8 cellular contexts compared by ENCODE assay signal in genomic region chr12:57754411-57755193, GRCh38. TPM values are rescaled to one million over a fixed set of nuclear protein-coding genes. Genes with fewer than 3 reads are reported as not detected.
DNase-seq lines count a peak whose midpoint lies in the region; ATAC-seq, FAIRE-seq and TF ChIP-seq lines count a peak whose summit lies in the region.

Gene MARCHF9 (plus strand): TSS chr12:57755103. CDS start chr12:57755529, 426 bp downstream.

- ATAC-seq in GM12878, result peak; percentile 56
- no peak for ATAC-seq in HG03520 (IDR thresholded peaks at IDR 0.05; ENCODE audit: unreplicated experiment)

- SMC1A ChIA-PET in GM12878 (lab: Charles Lee; ENCODE audit: uncharacterized antibody, unreplicated experiment), result interaction anchor here (1.4 kb wide), 1 partner anchor 13 kb away, joined by 5 read pairs; no protein-coding TSS in a partner anchor

- H3K36me3 ChIP-seq in ES-I3 (ENCODE audit: insufficient read depth, low read length) (peaks cover under 1% of the 10 kb centered on the region; the same call in 1 of the 2 replicates), GM12878 (ENCODE audit: control insufficient read depth in 2 of 2, insufficient read depth in 2 of 2, low read length in 1 of 2) (peaks cover 0 to 5% of the 10 kb centered on the region in 2 experiments; a peak in 2 of 4 replicates)

- H2AFZ ChIP-seq in GM12878 (ENCODE audit: control insufficient read depth, low read depth, low read length), result peak within 1 kb of the TSS; percentile 42

- intact Hi-C loops in GM12878 (cut with micrococcal nuclease; ENCODE audit: unreplicated experiment), result loop anchor here (5.0 to 10.0 kb wide), 2 partner anchors 78 to 280 kb away; partner anchors contain the start of gene ARHGAP9

- no peak for TF ChIP-seq EP300 in GM12878 (IDR thresholded peaks at IDR 0.05; ENCODE audit: borderline replicate concordance in 1 of 2, control insufficient read depth in 1 of 2, low read depth in 2 of 2, low read length in 2 of 2)

- TF ChIP-seq RAD21 in GM12878 (IDR thresholded peaks at IDR 0.05; ENCODE audit: insufficient read depth, low read depth, low read length), result no peak

- peak within 1 kb of the TSS; percentile 61 for H3K4me2 ChIP-seq in GM12878 (ENCODE audit: control insufficient read depth, insufficient read depth)

- TF ChIP-seq CTCF in HFFc6 (IDR thresholded peaks at IDR 0.05), result no peak
- no peak for TF ChIP-seq CTCF in GM12878 (IDR thresholded peaks at IDR 0.05 in 2 of 3, conservative IDR thresholded peaks at IDR 0.05 in 1 of 3; ENCODE audit: control insufficient read depth in 2 of 3, extremely low read depth in 1 of 3, insufficient read depth in 1 of 3, low read depth in 3 of 3, low read length in 3 of 3)

- H4K20me1 ChIP-seq in GM12878 (ENCODE audit: control insufficient read depth, insufficient read depth), result no peaks in the 10 kb centered on the region; the same call in 1 of the 2 replicates

- BruUV-seq in GM12878 (replicated peaks; lab: Mats Ljungman, UMichigan), result no TSS peak

- H3K4me1 Mint-ChIP-seq in HFFc6 (ENCODE audit: low read depth), result peaks cover 37% of the 10 kb centered on the region

- no peaks in the 10 kb centered on the region; the same call in 1 of the 2 replicates for H3K9me3 ChIP-seq in ES-I3 (ENCODE audit: control insufficient read depth, insufficient read depth, low read length)
- no peaks in the 10 kb centered on the region; the same call in 2 of the 3 replicates for H3K9me3 ChIP-seq in GM12878 (replicated peaks; ENCODE audit: control insufficient read depth, insufficient read depth, low read length)

- H3K9me3 Mint-ChIP-seq in HFFc6, result no peaks in the 10 kb centered on the region

- H3K4me3 ChIP-seq in GM12878, result peak within 1 kb of the TSS; percentile 85

- H3K27me3 ChIP-seq in GM12878 (replicated peaks in 1 of 2; ENCODE audit: control insufficient read depth in 2 of 2, insufficient read depth in 2 of 2, low read length in 1 of 2), result no peaks in the 10 kb centered on the region

- H3K27me3 Mint-ChIP-seq in HFFc6 (ENCODE audit: insufficient read depth), result peaks cover 34% of the 10 kb centered on the region

- peak within 1 kb of the TSS; percentile 43; the same call in 1 of the 2 replicates for H3K27ac ChIP-seq in GM12878 (ENCODE audit: control insufficient read depth, insufficient read depth)

- H3K79me2 ChIP-seq in GM12878 (ENCODE audit: control insufficient read depth, insufficient read depth, low read length), result peaks cover 25% of the 10 kb centered on the region

- peak within 1 kb of the TSS; percentile 55 for H3K9ac ChIP-seq in ES-I3 (ENCODE audit: low read depth, low read length)
- peak within 1 kb of the TSS; percentile 60 for H3K9ac ChIP-seq in GM12878 (ENCODE audit: control insufficient read depth, insufficient read depth, low read length)

- 5% methylated on average over 19 of the region's 41 CpGs for WGBS in GM12878 (ENCODE audit: insufficient coverage, insufficient replicate concordance, low lambda C conversion rate, missing lambda C conversion rate)

- CTCF ChIA-PET in GM12878 (lab: Yijun Ruan, JAX), result interaction anchor here (0.6 to 4.7 kb wide), 3 partner anchors 13 to 30 kb away, joined by 3 to 62 read pairs (median 3); partner anchors contain the start of gene CYP27B1

- in situ Hi-C loops in GM12878 (cut with MboI), result no loop called here

- RAD21 ChIA-PET in GM12878 (lab: Charles Lee; ENCODE audit: unreplicated experiment), result no interaction called here

- peak; percentile 48 for TF ChIP-seq POLR2A in GM12878 (IDR thresholded peaks at IDR 0.05; ENCODE audit: low read depth, low read length)

- H3K4me3 Mint-ChIP-seq in HFFc6, result peak within 1 kb of the TSS; percentile 83

- POLR2A ChIA-PET in GM12878 (lab: Charles Lee), result interaction anchor here (0.7 to 2.5 kb wide), 3 partner anchors 10 to 147 kb away, joined by 3 to 19 read pairs (median 5); partner anchors contain the start of gene TSPAN31

- no peak within 1 kb of the TSS for H3K27ac Mint-ChIP-seq in HFFc6

- no peak for DNase-seq in HFFc6
- DNase-seq in NCI-H187 (lab: John Stamatoyannopoulos, UW), result peak; percentile 89 to 95
- DNase-seq in T1000 (lab: John Stamatoyannopoulos, UW), result peak; percentile 99
- DNase-seq in GM12878 (ENCODE audit: low read depth, low spot score), result no peak
- peak; percentile 64 for DNase-seq in iPS-NIHi7 (ENCODE audit: extremely low spot score)
- peak; percentile 64 to 81 (median 75) for DNase-seq in stimulated activated CD4-positive, alpha-beta T cell treated with anti-CD3 and anti-CD28 coated beads, Interleukin-12 subunit alpha, Interleukin-12 subunit beta, amount 100 ng/mL, for 48 hours (ENCODE audit: low read depth in 2 of 3, low spot score in 1 of 3)

- no peak for FAIRE-seq in GM12878 (lab: Jason Lieb, UNC)

- H3K4me1 ChIP-seq in ES-I3 (ENCODE audit: insufficient read depth, low read length), result peaks cover 7% of the 10 kb centered on the region; the same call in 1 of the 2 replicates
- peaks cover 27% of the 10 kb centered on the region for H3K4me1 ChIP-seq in GM12878 (ENCODE audit: control insufficient read depth, insufficient read depth, low read length)

- peaks cover 21% of the 10 kb centered on the region for H3K36me3 Mint-ChIP-seq in HFFc6 (ENCODE audit: low read depth)

TF ChIP-seq in GM12878, 131 proteins besides CTCF, POLR2A, EP300 and RAD21 (continues in another document):
- TF ChIP-seq ZNF687 (IDR thresholded peaks at IDR 0.05), result no peak
- peak in 1 of 2 experiments; percentile 45; a peak in 1 of 4 replicates for TF ChIP-seq IKZF2 (IDR thresholded peaks at IDR 0.05)
- 0 out of 2 replicates have a peak, but pooled peaks have one; percentile 44 for TF ChIP-seq RELB (IDR thresholded peaks at IDR 0.05; ENCODE audit: low read depth)

RNA-seq across cellular contexts. Expression of gene MARCHF9, which starts in this region (rescaled TPM):
- total RNA-seq in HFFc6 (2021; fragmentation: NEBNext Ultra II Directional; extraction: Animal tissue kit (Norgen Biotek cat#: 25700)), result 1 to 10 TPM in 4 of 6 experiments, under 1 TPM in 2; 0.94 to 3.2 (median 1.2) TPM
- 20.5 and 20.9 TPM in 2 replicates for total RNA-seq in GM12878 (2013; cell fraction: nucleolus; rRNA removed)
- total RNA-seq in GM12878 (2014; rRNA removed) (15.6 and 17.6 TPM in 2 replicates), GM12878 (2014; rRNA removed; fragmentation: Illumina TruSeq; extraction: Trizol) (10.3 and 10.4 TPM in 2 replicates), GM12878 (2021) (25.5 and 26.7 TPM in 2 replicates)
- polyA plus RNA-seq in GM12878 (2011; ENCODE audit: low read depth), result 7.7 TPM
- polyA plus RNA-seq in GM12878 (2011; rRNA removed) (11.1 and 16.6 TPM in 2 replicates), GM12878 (2014; fragmentation: Illumina TruSeq; extraction: Trizol) (17.9 and 20.6 TPM in 2 replicates), GM12878 (2014; fragmentation: Nextera tagmentation; extraction: Ambion mirVana) (1 to 10 TPM; 2.4 to 5.1 TPM), GM12878 (2014; rRNA removed) (29.3 and 32.3 TPM in 2 replicates), GM12878 (2016; fragmentation: Nextera tagmentation; extraction: Ambion mirVana) (1 to 10 TPM; 3.3 to 4.0 TPM)
- polyA plus RNA-seq in GM12878 (2011; cell fraction: cytosol; rRNA removed), result 20.0 and 26.5 TPM in 2 replicates
- polyA plus RNA-seq in GM12878 (2011; cell fraction: nucleus; rRNA removed), result 36.0 and 36.4 TPM in 2 replicates
- 18.9 and 20.4 TPM in 2 replicates for polyA plus RNA-seq in GM12878 (2012)
- polyA minus RNA-seq in GM12878 (2011; rRNA and poly(A)+ RNA removed), result 17.7 and 24.6 TPM in 2 replicates
- 4.9 and 6.8 TPM in 2 replicates for polyA minus RNA-seq in GM12878 (2011; cell fraction: cytosol; rRNA and poly(A)+ RNA removed)
- 7.3 and 12.1 TPM in 2 replicates for polyA minus RNA-seq in GM12878 (2011; cell fraction: nucleus; rRNA and poly(A)+ RNA removed)

Comparison
In these comparisons a context has a peak if more than half of its experiments do, and no peak if none do; other contexts are left out.
1. DNase-seq: peak in NCI-H187 (2 of 2), T1000 (single experiment), iPS-NIHi7 (single experiment) and stimulated activated CD4-positive, alpha-beta T cell treated with anti-CD3 and anti-CD28 coated beads, Interleukin-12 subunit alpha, Interleukin-12 subunit beta, amount 100 ng/mL, for 48 hours (3 of 3); none in HFFc6 (single experiment) and GM12878 (single experiment).